ENCODE assay signal across 24 cellular contexts in the genomic region with DNA sequence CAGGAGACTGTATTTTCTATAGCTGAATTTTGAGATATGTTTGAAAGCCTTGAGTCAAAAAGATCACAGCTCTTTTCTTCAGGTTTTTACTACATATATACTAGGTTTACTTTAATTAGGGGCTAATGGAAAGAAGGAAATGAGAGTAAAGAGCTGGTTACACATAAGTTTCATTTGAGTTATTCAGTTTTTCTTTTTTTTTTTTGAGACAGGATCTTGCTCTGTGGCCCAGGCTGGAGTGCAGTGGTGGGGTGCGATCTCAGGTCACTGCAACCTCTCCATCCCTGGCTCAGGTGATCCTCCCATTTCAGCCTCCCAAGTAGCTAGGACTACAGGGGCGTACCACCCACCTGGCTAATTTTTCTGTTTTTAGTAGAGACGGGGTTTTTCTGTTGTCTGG. TPM values are rescaled to one million over a fixed set of nuclear protein-coding genes. Genes with fewer than 3 reads are reported as not detected.
DNase-seq lines count a peak whose midpoint lies in the region; ATAC-seq lines count a peak whose summit lies in the region.
"Had no signal": no experiment of that assay in that cellular context is flagged by ENCODE, and none has a peak within 500 bp of the region (broad histone marks: within the 10 kb centered on the region; RNA-seq: fewer than 3 reads in every experiment).

No MANE protein-coding gene starts in this region.

- DNase-seq in activated T-cell treated with anti-CD3 and anti-CD28 coated beads, Interleukin-2, amount 50 U/mL, for 72 hours = no peak
- DNase-seq in activated T-cell treated with anti-CD3 and anti-CD28 coated beads, Interleukin-2, amount 50 U/mL, for 48 hours = no peak
- DNase-seq in activated naive CD8-positive, alpha-beta T cell treated with anti-CD3 and anti-CD28 coated beads, Interleukin-2, amount 50 U/mL, for 24 hours = no peak
- no peak for DNase-seq in stimulated activated effector memory CD8-positive, alpha-beta T cell treated with anti-CD3 and anti-CD28 coated beads, Interleukin-12 subunit alpha, Interleukin-12 subunit beta, amount 100 ng/mL, for 72 hours (ENCODE audit: low spot score in 2 of 2)
- no peak for DNase-seq in activated CD4-positive, CD25-positive, alpha-beta regulatory T cell (lab: John Stamatoyannopoulos, UW)
- DNase-seq in SHP77 treated with DMSO at 0.1 percent for 48 hours (lab: John Stamatoyannopoulos, UW) = no peak
- DNase-seq: activated CD4-positive, alpha-beta T cell treated with anti-CD3 and anti-CD28 coated beads, Interleukin-2, amount 50 U/mL, for 48 hours; activated CD8-positive, alpha-beta memory T cell treated with anti-CD3 and anti-CD28 coated beads, Interleukin-2, amount 50 U/mL, for 4 hours; activated effector memory CD4-positive, alpha-beta T cell treated with Interleukin-2 at 50 U/mL for 16 hours; activated naive CD8-positive, alpha-beta T cell treated with anti-CD3 and anti-CD28 coated beads, Interleukin-2, amount 10 ng/mL, durations not matched to agents 7 days and 5 days; CD8-positive, alpha-beta memory T cell; EL; erythroblast; glutamatergic neuron; H7; mesendoderm; NCI-H1436 treated with DMSO at 0.1 percent for 48 hours; NCI-H446 treated with DMSO at 0.1 percent for 48 hours; NCI-H82; tibial artery had no signal

- peaks cover 44% of the 10 kb centered on the region for H3K4me1 Mint-ChIP-seq in activated T-cell treated with anti-CD3 and anti-CD28 coated beads, Interleukin-2, amount 50 U/mL, for 72 hours (ENCODE audit: low read depth)
- H3K4me1 Mint-ChIP-seq in IgD-negative memory B cell = peaks cover 37 to 45% (median 37%) of the 10 kb centered on the region in 3 donors
- peaks cover 53% of the 10 kb centered on the region for H3K4me1 Mint-ChIP-seq in activated naive CD8-positive, alpha-beta T cell treated with anti-CD3 and anti-CD28 coated beads, Interleukin-2, amount 50 U/mL, for 24 hours
- peaks cover 33% of the 10 kb centered on the region for H3K4me1 Mint-ChIP-seq in stimulated activated effector memory CD8-positive, alpha-beta T cell treated with anti-CD3 and anti-CD28 coated beads, Interleukin-12 subunit alpha, Interleukin-12 subunit beta, amount 100 ng/mL, for 72 hours

- H3K27me3 Mint-ChIP-seq in activated T-cell treated with anti-CD3 and anti-CD28 coated beads, Interleukin-2, amount 50 U/mL, for 72 hours (ENCODE audit: low read depth) = no peaks in the 10 kb centered on the region
- H3K27me3 Mint-ChIP-seq in IgD-negative memory B cell = no peaks in the 10 kb centered on the region
- H3K27me3 Mint-ChIP-seq in activated naive CD8-positive, alpha-beta T cell treated with anti-CD3 and anti-CD28 coated beads, Interleukin-2, amount 50 U/mL, for 24 hours = no peaks in the 10 kb centered on the region
- H3K27me3 Mint-ChIP-seq: activated naive CD8-positive, alpha-beta T cell treated with anti-CD3 and anti-CD28 coated beads, Interleukin-2, amount 10 ng/mL, durations not matched to agents 7 days and 5 days; CD8-positive, alpha-beta memory T cell had no signal

- H3K36me3 Mint-ChIP-seq in activated T-cell treated with anti-CD3 and anti-CD28 coated beads, Interleukin-2, amount 50 U/mL, for 72 hours (ENCODE audit: insufficient read depth in 2 of 2) = peaks cover 4 to 7% of the 10 kb centered on the region in 2 donors
- H3K36me3 Mint-ChIP-seq in IgD-negative memory B cell = no peaks in the 10 kb centered on the region
- H3K36me3 Mint-ChIP-seq in activated naive CD8-positive, alpha-beta T cell treated with anti-CD3 and anti-CD28 coated beads, Interleukin-2, amount 50 U/mL, for 24 hours (ENCODE audit: low read depth) = peaks cover 4% of the 10 kb centered on the region
- H3K36me3 Mint-ChIP-seq in stimulated activated effector memory CD8-positive, alpha-beta T cell treated with anti-CD3 and anti-CD28 coated beads, Interleukin-12 subunit alpha, Interleukin-12 subunit beta, amount 100 ng/mL, for 72 hours = no peaks in the 10 kb centered on the region

- H3K4me3 Mint-ChIP-seq in activated T-cell treated with anti-CD3 and anti-CD28 coated beads, Interleukin-2, amount 50 U/mL, for 72 hours = no peak overlapping the region
- H3K4me3 Mint-ChIP-seq in IgD-negative memory B cell = peak overlapping the region in 3 of 4 donors; percentile 34 to 83 (median 60)
- no peak overlapping the region for H3K4me3 Mint-ChIP-seq in activated naive CD8-positive, alpha-beta T cell treated with anti-CD3 and anti-CD28 coated beads, Interleukin-2, amount 50 U/mL, for 24 hours
- H3K4me3 Mint-ChIP-seq in stimulated activated effector memory CD8-positive, alpha-beta T cell treated with anti-CD3 and anti-CD28 coated beads, Interleukin-12 subunit alpha, Interleukin-12 subunit beta, amount 100 ng/mL, for 72 hours = no peak overlapping the region
- H3K4me3 Mint-ChIP-seq: activated naive CD8-positive, alpha-beta T cell treated with anti-CD3 and anti-CD28 coated beads, Interleukin-2, amount 10 ng/mL, durations not matched to agents 7 days and 5 days; T-helper 1 cell treated with Interleukin-12 subunit alpha and Interleukin-12 subunit beta and Interleukin-4 antibody, amounts not matched to agents 30 μg/mL and 1 μg/mL, for 36 hours had no signal

- H3K27ac Mint-ChIP-seq in activated T-cell treated with anti-CD3 and anti-CD28 coated beads, Interleukin-2, amount 50 U/mL, for 72 hours = peak overlapping the region; percentile 30
- peak overlapping the region in 2 of 3 donors; percentile 74 to 83 for H3K27ac Mint-ChIP-seq in IgD-negative memory B cell
- H3K27ac Mint-ChIP-seq in activated naive CD8-positive, alpha-beta T cell treated with anti-CD3 and anti-CD28 coated beads, Interleukin-2, amount 50 U/mL, for 24 hours = peak overlapping the region; percentile 25
- peak overlapping the region; percentile 58 for H3K27ac Mint-ChIP-seq in stimulated activated effector memory CD8-positive, alpha-beta T cell treated with anti-CD3 and anti-CD28 coated beads, Interleukin-12 subunit alpha, Interleukin-12 subunit beta, amount 100 ng/mL, for 72 hours
- H3K27ac Mint-ChIP-seq: activated naive CD8-positive, alpha-beta T cell treated with anti-CD3 and anti-CD28 coated beads, Interleukin-2, amount 10 ng/mL, durations not matched to agents 7 days and 5 days; T-helper 1 cell treated with Interleukin-12 subunit alpha and Interleukin-12 subunit beta and Interleukin-4 antibody, amounts not matched to agents 30 μg/mL and 1 μg/mL, for 36 hours had no signal

- H3K9me3 Mint-ChIP-seq in activated T-cell treated with anti-CD3 and anti-CD28 coated beads, Interleukin-2, amount 50 U/mL, for 72 hours = no peaks in the 10 kb centered on the region
- H3K9me3 Mint-ChIP-seq in IgD-negative memory B cell = no peaks in the 10 kb centered on the region
- no peaks in the 10 kb centered on the region for H3K9me3 Mint-ChIP-seq in activated naive CD8-positive, alpha-beta T cell treated with anti-CD3 and anti-CD28 coated beads, Interleukin-2, amount 50 U/mL, for 24 hours
- no peaks in the 10 kb centered on the region for H3K9me3 Mint-ChIP-seq in stimulated activated effector memory CD8-positive, alpha-beta T cell treated with anti-CD3 and anti-CD28 coated beads, Interleukin-12 subunit alpha, Interleukin-12 subunit beta, amount 100 ng/mL, for 72 hours
- H3K9me3 Mint-ChIP-seq: CD8-positive, alpha-beta memory T cell had no signal

- no peak for ATAC-seq in activated T-cell treated with anti-CD3 and anti-CD28 coated beads, Interleukin-2, amount 50 U/mL, for 72 hours (replicated peaks in 1 of 2)
- no peak for ATAC-seq in activated naive CD8-positive, alpha-beta T cell treated with anti-CD3 and anti-CD28 coated beads, Interleukin-2, amount 50 U/mL, for 24 hours
- ATAC-seq in stimulated activated effector memory CD8-positive, alpha-beta T cell treated with anti-CD3 and anti-CD28 coated beads, Interleukin-12 subunit alpha, Interleukin-12 subunit beta, amount 100 ng/mL, for 72 hours = no peak
- ATAC-seq in HG03095 (IDR thresholded peaks at IDR 0.05; ENCODE audit: unreplicated experiment) = no peak
- ATAC-seq: left lobe of liver had no signal

RNA-seq across cellular contexts. Expression of a gene that starts 4.8 kb away (rescaled TPM):
- total RNA-seq in activated T-cell treated with anti-CD3 and anti-CD28 coated beads, Interleukin-2, amount 50 U/mL, for 72 hours = 10 to 100 TPM; 23.3 to 23.6 TPM
- 8.5 TPM for polyA plus RNA-seq in IgD-negative memory B cell

Comparison
In these comparisons a context has a peak if more than half of its experiments do, and no peak if none do; other contexts are left out.
1. H3K27ac Mint-ChIP-seq: peak in every context shown above with its lines; median percentile 78 in IgD-negative memory B cell; 58 in stimulated activated effector memory CD8-positive, alpha-beta T cell treated with anti-CD3 and anti-CD28 coated beads, Interleukin-12 subunit alpha, Interleukin-12 subunit beta, amount 100 ng/mL, for 72 hours; 30 in activated T-cell treated with anti-CD3 and anti-CD28 coated beads, Interleukin-2, amount 50 U/mL, for 72 hours; 25 in activated naive CD8-positive, alpha-beta T cell treated with anti-CD3 and anti-CD28 coated beads, Interleukin-2, amount 50 U/mL, for 24 hours.
2. H3K4me3 Mint-ChIP-seq: peak in IgD-negative memory B cell (3 of 4); none in activated T-cell treated with anti-CD3 and anti-CD28 coated beads, Interleukin-2, amount 50 U/mL, for 72 hours (0 of 2), activated naive CD8-positive, alpha-beta T cell treated with anti-CD3 and anti-CD28 coated beads, Interleukin-2, amount 50 U/mL, for 24 hours (single experiment) and stimulated activated effector memory CD8-positive, alpha-beta T cell treated with anti-CD3 and anti-CD28 coated beads, Interleukin-12 subunit alpha, Interleukin-12 subunit beta, amount 100 ng/mL, for 72 hours (single experiment).